8 cellular contexts compared by ENCODE assay signal in the genomic region with DNA sequence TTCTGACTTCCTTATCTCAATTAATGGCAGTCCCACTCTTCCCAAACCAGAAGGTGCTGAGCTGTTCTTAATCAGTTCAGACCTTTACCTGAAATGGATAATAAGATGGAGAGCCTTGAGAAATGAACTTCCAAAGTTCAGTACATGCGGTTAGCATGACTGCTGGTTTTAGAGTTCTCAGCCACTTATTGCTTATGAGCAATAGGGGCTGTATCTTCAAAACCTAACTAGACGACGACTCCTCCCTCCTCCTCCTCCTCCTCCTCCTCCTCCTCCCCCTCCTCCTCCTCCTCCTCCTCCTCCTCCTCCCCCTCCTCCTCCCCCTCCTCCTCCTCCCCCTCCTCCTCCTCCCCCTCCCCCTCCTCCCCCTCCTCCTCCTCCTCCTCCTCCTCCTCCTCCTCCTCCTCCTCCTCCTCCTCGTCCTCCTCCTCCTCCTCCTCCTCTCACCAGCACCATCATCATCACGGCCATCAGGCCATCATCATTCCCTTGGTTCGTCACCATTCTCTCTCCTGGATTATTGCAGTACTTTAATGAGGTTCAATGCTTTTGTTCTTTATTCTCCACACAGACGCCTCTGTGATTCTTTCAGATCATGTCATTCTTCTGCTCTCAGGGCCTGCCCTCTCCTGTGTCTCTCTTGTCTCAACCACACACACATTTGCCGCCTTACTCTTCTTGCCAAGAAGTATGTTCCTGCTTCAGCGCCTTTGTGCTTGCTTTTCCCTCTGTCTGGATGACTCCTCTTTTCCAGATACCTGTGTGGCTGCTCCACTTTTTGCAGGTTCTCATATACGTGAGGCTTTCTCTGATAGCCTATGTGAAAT. TPM values are rescaled to one million over a fixed set of nuclear protein-coding genes. Genes with fewer than 3 reads are reported as not detected.
A peak's percentile ranks its signal among the peaks of the same experiment; 100 is the strongest.
DNase-seq lines count a peak whose midpoint lies in the region; ATAC-seq, FAIRE-seq and TF ChIP-seq lines count a peak whose summit lies in the region.

No MANE protein-coding gene starts in this region.

- intact Hi-C loops in Panc1 (cut with micrococcal nuclease; ENCODE audit: unreplicated experiment) (loop anchor here (5.0 kb wide), 1 partner anchor 62 kb away; no protein-coding TSS in a partner anchor), endothelial cell of umbilical vein (cut with micrococcal nuclease) (no loop called here)

- H3K27me3 Mint-ChIP-seq in T-helper 1 cell treated with Interleukin-12 subunit alpha and Interleukin-12 subunit beta and Interleukin-4 antibody, amounts not matched to agents 30 μg/mL and 1 μg/mL, for 36 hours (ENCODE audit: low read depth) = no peaks in the 10 kb centered on the region

- peaks cover 44% of the 10 kb centered on the region for H3K4me1 Mint-ChIP-seq in T-helper 1 cell treated with Interleukin-12 subunit alpha and Interleukin-12 subunit beta and Interleukin-4 antibody, amounts not matched to agents 30 μg/mL and 1 μg/mL, for 36 hours (ENCODE audit: low read depth)

- H3K4me3 Mint-ChIP-seq in T-helper 1 cell treated with Interleukin-12 subunit alpha and Interleukin-12 subunit beta and Interleukin-4 antibody, amounts not matched to agents 30 μg/mL and 1 μg/mL, for 36 hours = peak overlapping the region; percentile 96

- peak overlapping the region; percentile 32 for H3K27ac Mint-ChIP-seq in T-helper 1 cell treated with Interleukin-12 subunit alpha and Interleukin-12 subunit beta and Interleukin-4 antibody, amounts not matched to agents 30 μg/mL and 1 μg/mL, for 36 hours

- H3K4me2 ChIP-seq in endothelial cell of umbilical vein (ENCODE audit: insufficient read depth, low read length) = no peak overlapping the region

- peaks cover 10% of the 10 kb centered on the region for H3K4me1 ChIP-seq in Panc1 (ENCODE audit: control insufficient read depth, insufficient read depth, low read length)
- peaks cover 24% of the 10 kb centered on the region for H3K4me1 ChIP-seq in endothelial cell of umbilical vein (ENCODE audit: control insufficient read depth, extremely low read depth, insufficient read depth, low read length)

- no peaks in the 10 kb centered on the region for H3K9me3 Mint-ChIP-seq in T-helper 1 cell treated with Interleukin-12 subunit alpha and Interleukin-12 subunit beta and Interleukin-4 antibody, amounts not matched to agents 30 μg/mL and 1 μg/mL, for 36 hours

- dilution Hi-C loops in endothelial cell of umbilical vein (cut with MboI; ENCODE audit: extremely low pct_ligation_motif_present, low sequenced_read_pairs) = no loop called here

- peaks cover 20% of the 10 kb centered on the region for H3K36me3 Mint-ChIP-seq in T-helper 1 cell treated with Interleukin-12 subunit alpha and Interleukin-12 subunit beta and Interleukin-4 antibody, amounts not matched to agents 30 μg/mL and 1 μg/mL, for 36 hours (ENCODE audit: low read depth)

- in situ Hi-C loops in Panc1 (cut with HindIII; ENCODE audit: low pct_unique_long_range_greater_than_20kb, low sequenced_read_pairs) = no loop called here

- H3K27me3 ChIP-seq in Panc1 (ENCODE audit: control insufficient read depth, insufficient read depth, low read length) (no peaks in the 10 kb centered on the region), endothelial cell of umbilical vein (ENCODE audit: control insufficient read depth in 2 of 2, insufficient read depth in 2 of 2, low read length in 2 of 2) (no peaks in the 10 kb centered on the region)

- FAIRE-seq in endothelial cell of umbilical vein (lab: Jason Lieb, UNC) = no peak

- no peak for TF ChIP-seq CTCF in Panc1 (IDR thresholded peaks at IDR 0.05)
- no peak for TF ChIP-seq CTCF in endothelial cell of umbilical vein (IDR thresholded peaks at IDR 0.05; ENCODE audit: extremely low read depth in 1 of 2, insufficient read depth in 1 of 2, low read depth in 1 of 2, low read length in 2 of 2)

- H3K9me3 ChIP-seq in Panc1 (ENCODE audit: control insufficient read depth, insufficient read depth, low read depth, low read length) (no peaks in the 10 kb centered on the region), endothelial cell of umbilical vein (replicated peaks; ENCODE audit: control insufficient read depth, insufficient read depth, low read length) (no peaks in the 10 kb centered on the region)

- DNase-seq in T-helper 1 cell (no peak), Panc1 (ENCODE audit: low read depth, low spot score) (no peak), endothelial cell of umbilical vein (ENCODE audit: low read depth, low spot score) (peak; percentile 13), renal cortical epithelial cell (ENCODE audit: low read depth) (peak; percentile 32), NCI-H2081 treated with DMSO at 0.1 percent for 48 hours (lab: John Stamatoyannopoulos, UW) (no peak), cortex of kidney (lab: John Stamatoyannopoulos, UW) (no peak)

- no peak for TF ChIP-seq POLR2A in endothelial cell of umbilical vein (IDR thresholded peaks at IDR 0.05; ENCODE audit: low read depth, low read length)

- H3K4me3 ChIP-seq in Panc1 (ENCODE audit: low read depth in 2 of 2, low read length in 2 of 2) (no peak overlapping the region; a peak in 2 of 4 replicates), endothelial cell of umbilical vein (replicated peaks in 1 of 3; ENCODE audit: insufficient read depth in 1 of 3, low read depth in 1 of 3, low read length in 3 of 3) (no peak overlapping the region)

- ATAC-seq in Panc1 = no peak
- ATAC-seq in HG02642 (IDR thresholded peaks at IDR 0.05; ENCODE audit: poor library complexity, unreplicated experiment) = no peak

- CTCF ChIA-PET in Panc1 (lab: Charles Lee) = no interaction called here
- CTCF ChIA-PET in endothelial cell of umbilical vein (lab: Charles Lee) = interaction anchor here (1.0 kb wide), 1 partner anchor 9 kb away, joined by 4 read pairs; no protein-coding TSS in a partner anchor

- H2AFZ ChIP-seq in endothelial cell of umbilical vein (ENCODE audit: low read depth, low read length) = no peak overlapping the region

- H3K27ac ChIP-seq in Panc1 (ENCODE audit: low read length) (peak overlapping the region; percentile 82), endothelial cell of umbilical vein (ENCODE audit: insufficient read depth, low read depth, low read length) (no peak overlapping the region)

- H3K9ac ChIP-seq in endothelial cell of umbilical vein (replicated peaks; ENCODE audit: extremely low read depth, insufficient read depth, low read length) = no peak overlapping the region

- H3K36me3 ChIP-seq in Panc1 (ENCODE audit: control insufficient read depth, insufficient read depth, low read length) (peaks cover 2% of the 10 kb centered on the region; the same call in 1 of the 2 replicates), endothelial cell of umbilical vein (ENCODE audit: control insufficient read depth in 2 of 2, extremely low read depth in 1 of 2, insufficient read depth in 2 of 2, low read length in 2 of 2) (no peaks in the 10 kb centered on the region)

- no peaks in the 10 kb centered on the region for H3K9me1 ChIP-seq in endothelial cell of umbilical vein (replicated peaks; ENCODE audit: control insufficient read depth, extremely low read depth, insufficient read depth, low read length)

- H3K79me2 ChIP-seq in endothelial cell of umbilical vein (ENCODE audit: control insufficient read depth, insufficient read depth, low read length) = peaks cover 67% of the 10 kb centered on the region

- POLR2A ChIA-PET in Panc1 (lab: Charles Lee) (no interaction called here), endothelial cell of umbilical vein (lab: Charles Lee) (no interaction called here)

- BruUV-seq in Panc1 (replicated peaks; lab: Mats Ljungman, UMichigan) (no TSS peak), endothelial cell of umbilical vein (replicated peaks; lab: Mats Ljungman, UMichigan) (no TSS peak)

- H4K20me1 ChIP-seq in endothelial cell of umbilical vein (replicated peaks; ENCODE audit: control insufficient read depth, extremely low read depth, insufficient read depth, low read length) = peaks cover 4% of the 10 kb centered on the region

TF ChIP-seq in endothelial cell of umbilical vein, 7 proteins besides CTCF, POLR2A, EP300 and RAD21:
- TF ChIP-seq JUN (IDR thresholded peaks at IDR 0.05; ENCODE audit: borderline replicate concordance, insufficient read depth, insufficient read length, low read depth) (no peak), MYC (IDR thresholded peaks at IDR 0.05; ENCODE audit: low read depth, low read length) (no peak), FOS (IDR thresholded peaks at IDR 0.05; ENCODE audit: borderline replicate concordance, insufficient read depth, low read length) (no peak), POLR2AphosphoS5 (IDR thresholded peaks at IDR 0.05; ENCODE audit: insufficient read depth, low read depth, low read length) (no peak), GATA2 (IDR thresholded peaks at IDR 0.05; ENCODE audit: insufficient read depth, insufficient read length, low read depth, low read length) (no peak), EZH2 (IDR thresholded peaks at IDR 0.05; ENCODE audit: borderline replicate concordance, low read depth, low read length, severe bottlenecking) (no peak)
- TF ChIP-seq, protein P1, sequence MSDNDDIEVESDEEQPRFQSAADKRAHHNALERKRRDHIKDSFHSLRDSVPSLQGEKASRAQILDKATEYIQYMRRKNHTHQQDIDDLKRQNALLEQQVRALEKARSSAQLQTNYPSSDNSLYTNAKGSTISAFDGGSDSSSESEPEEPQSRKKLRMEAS (IDR thresholded peaks at IDR 0.05; ENCODE audit: insufficient read depth, insufficient read length) = no peak

RNA-seq across cellular contexts. Expression of a gene that starts 2.7 kb away (rescaled TPM):
- total RNA-seq in Panc1 (2021; ENCODE audit: unreplicated experiment) (30.5 TPM), endothelial cell of umbilical vein (30.6 and 40.5 TPM in 2 replicates), renal cortical epithelial cell (40.1 and 69.0 TPM in 2 replicates)
- 18.8 TPM for polyA plus RNA-seq in Panc1 (2012; ENCODE audit: insufficient read length)
- polyA plus RNA-seq in endothelial cell of umbilical vein = 21.4 and 24.0 TPM in 2 replicates
- polyA plus RNA-seq in endothelial cell of umbilical vein (2011; cell fraction: cytosol; rRNA removed) = 12.5 and 12.6 TPM in 2 replicates
- polyA plus RNA-seq in endothelial cell of umbilical vein (2011; cell fraction: nucleus; rRNA removed) = 49.3 and 53.5 TPM in 2 replicates
- 18.3 and 19.0 TPM in 2 replicates for polyA plus RNA-seq in endothelial cell of umbilical vein (2012)
- polyA minus RNA-seq in endothelial cell of umbilical vein = 168 and 175 TPM in 2 replicates
- polyA minus RNA-seq in endothelial cell of umbilical vein (2011; cell fraction: cytosol; rRNA and poly(A)+ RNA removed) = 45.6 TPM
- 155 and 232 TPM in 2 replicates for polyA minus RNA-seq in endothelial cell of umbilical vein (2011; cell fraction: nucleus; rRNA and poly(A)+ RNA removed)

Comparison
In these comparisons a context has a peak if more than half of its experiments do, and no peak if none do; other contexts are left out.
1. DNase-seq: peak in endothelial cell of umbilical vein (single experiment) and renal cortical epithelial cell (single experiment); none in T-helper 1 cell (0 of 5), Panc1 (single experiment), NCI-H2081 treated with DMSO at 0.1 percent for 48 hours (single experiment) and cortex of kidney (single experiment).